Comparison of ENCODE assay signal across 9 cellular contexts in the genomic region with DNA sequence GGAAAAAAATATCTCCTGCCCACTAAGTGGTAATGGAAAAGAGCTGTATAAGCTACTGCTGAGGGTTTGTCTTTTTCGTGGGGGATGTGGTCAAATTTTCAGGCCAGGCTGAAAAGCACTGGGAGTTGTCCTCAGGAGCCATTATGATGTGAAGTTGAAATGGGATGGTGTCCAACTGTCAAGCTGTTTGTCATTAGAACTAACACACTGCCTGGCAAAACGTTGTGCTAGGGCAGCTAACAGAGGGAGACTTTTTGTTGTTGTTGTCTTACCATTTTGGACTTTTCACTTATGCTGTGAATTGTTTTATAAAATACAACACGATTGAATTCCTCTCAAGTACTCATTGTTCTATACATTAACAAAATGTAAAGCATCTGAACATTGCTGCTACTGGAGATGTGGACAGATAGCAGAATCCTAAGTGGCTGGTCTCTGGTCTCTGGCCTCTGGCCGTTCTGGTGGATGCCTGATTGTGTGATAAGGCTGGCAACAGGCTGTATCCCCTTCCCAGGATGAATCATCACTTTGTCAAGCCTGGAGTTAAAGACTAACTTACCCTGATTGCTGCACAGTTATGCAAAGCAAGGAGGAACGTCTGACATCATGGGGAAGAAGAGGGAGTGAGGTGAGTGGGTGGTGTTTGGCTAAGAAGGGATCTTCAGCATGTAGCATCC. TPM values are rescaled to one million over a fixed set of nuclear protein-coding genes. Genes with fewer than 3 reads are reported as not detected.
DNase-seq lines count a peak whose midpoint lies in the region; ATAC-seq, FAIRE-seq and TF ChIP-seq lines count a peak whose summit lies in the region.
"Had no signal": no experiment of that assay in that cellular context is flagged by ENCODE, and none has a peak within 500 bp of the region (broad histone marks: within the 10 kb centered on the region; RNA-seq: fewer than 3 reads in every experiment).

No MANE protein-coding gene starts in this region.

- H3K4me1 ChIP-seq in lower lobe of right lung (peaks cover 52% of the 10 kb centered on the region), adrenal gland (replicated peaks in 1 of 2) (peaks cover 9 to 11% of the 10 kb centered on the region in 2 donors)

- no peak for TF ChIP-seq POLR2A in adrenal gland (IDR thresholded peaks at IDR 0.05)

- peaks cover 5% of the 10 kb centered on the region for H3K36me3 ChIP-seq in bronchial epithelial cell (ENCODE audit: control insufficient read depth, insufficient read depth, low read length)
- no peaks in the 10 kb centered on the region for H3K36me3 ChIP-seq in lower lobe of right lung
- H3K36me3 ChIP-seq in adrenal gland (replicated peaks in 1 of 2): no peaks in the 10 kb centered on the region
- H3K36me3 ChIP-seq: neutrophil had no signal

- H3K27me3 ChIP-seq in bronchial epithelial cell (ENCODE audit: control insufficient read depth, insufficient read depth, low read length) (no peaks in the 10 kb centered on the region), lower lobe of right lung (ENCODE audit: low read depth) (peaks cover 8% of the 10 kb centered on the region), adrenal gland (no peaks in the 10 kb centered on the region)

- WGBS in adrenal gland, 4 donors: 34 to 45% (median 37%) methylated on average over 5 of the region's 5 CpGs

- TF ChIP-seq CTCF in bronchial epithelial cell (IDR thresholded peaks at IDR 0.05; ENCODE audit: insufficient read depth, low read length, severe bottlenecking): no peak
- TF ChIP-seq CTCF in lower lobe of right lung (IDR thresholded peaks at IDR 0.05): no peak
- no peak for TF ChIP-seq CTCF in adrenal gland (IDR thresholded peaks at IDR 0.05)

- H3K9me3 ChIP-seq in lower lobe of right lung: no peaks in the 10 kb centered on the region
- H3K9me3 ChIP-seq in adrenal gland (replicated peaks in 1 of 3): no peaks in the 10 kb centered on the region
- H3K9me3 ChIP-seq: neutrophil had no signal

- DNase-seq in GM18507 (ENCODE audit: extremely low spot score, insufficient read length, low read depth): peak; percentile 3
- peak; percentile 77 for DNase-seq in HPDE6-E6E7 (ENCODE audit: extremely low spot score)
- DNase-seq in bronchial epithelial cell (ENCODE audit: low read depth): peak; percentile 96
- no peak for DNase-seq in lower lobe of right lung
- DNase-seq in adrenal gland: no peak
- no peak for DNase-seq in activated CD8-positive, alpha-beta memory T cell treated with anti-CD3 and anti-CD28 coated beads for 24 hours
- DNase-seq in stimulated activated CD4-positive, alpha-beta T cell treated with anti-CD3 and anti-CD28 coated beads, Interleukin-2, amount 100 ng/mL, for 48 hours: no peak
- no peak for DNase-seq in T-helper 2 cell

- H3K27ac ChIP-seq in lower lobe of right lung (peak overlapping the region; percentile 87), adrenal gland (peak overlapping the region in 2 of 5 donors; percentile 10 to 71)
- H3K27ac ChIP-seq: neutrophil had no signal

- peak; percentile 16 to 48 for ATAC-seq in lower lobe of right lung

- H3K4me3 ChIP-seq in bronchial epithelial cell (ENCODE audit: low read depth, low read length) (peak overlapping the region; percentile 89), lower lobe of right lung (peak overlapping the region; percentile 86), adrenal gland (no peak overlapping the region)

- FAIRE-seq in GM18507 (lab: Jason Lieb, UNC) (peak; percentile 29), bronchial epithelial cell (lab: Jason Lieb, UNC) (no peak)

- intact Hi-C loops in lower lobe of right lung (cut with DNase I) (no loop called here), adrenal gland (cut with DNase I) (loop anchor here in 1 of 2 donors (10.0 kb wide), 1 partner anchor 257 kb away; no protein-coding TSS in a partner anchor)

RNA-seq across cellular contexts. Expression of gene MYO1B, which starts 2.3 kb away (rescaled TPM):
- total RNA-seq in bronchial epithelial cell (247 and 311 TPM in 2 replicates), lower lobe of right lung (123 TPM), adrenal gland (10 to 100 TPM in 6 of 8 donors, 1 to 10 TPM in 2; 8.0 to 20.2 (median 14.0) TPM)
- 10 to 100 TPM in 1 of 3 donors, 1 to 10 TPM in 2; 6.9 to 18.0 (median 6.9) TPM for polyA plus RNA-seq in adrenal gland

Comparison
In these comparisons a context has a peak if more than half of its experiments do, and no peak if none do; other contexts are left out.
1. DNase-seq: peak in GM18507 (single experiment), HPDE6-E6E7 (single experiment) and bronchial epithelial cell (single experiment); none in lower lobe of right lung (single experiment), adrenal gland (0 of 7), activated CD8-positive, alpha-beta memory T cell treated with anti-CD3 and anti-CD28 coated beads for 24 hours (single experiment), stimulated activated CD4-positive, alpha-beta T cell treated with anti-CD3 and anti-CD28 coated beads, Interleukin-2, amount 100 ng/mL, for 48 hours (0 of 2) and T-helper 2 cell (0 of 5).
2. H3K4me3 ChIP-seq: peak in bronchial epithelial cell (single experiment) and lower lobe of right lung (single experiment); none in adrenal gland (0 of 4).